1 cellular context compared by ENCODE assay signal in genomic region chr5:78630047-78630446, GRCh38.
TF ChIP-seq lines count a peak whose summit lies in the region.

No MANE protein-coding gene starts in this region.

TF ChIP-seq in HepG2, 621 proteins besides CTCF, POLR2A, EP300 and RAD21 (continued from another document):
- TF ChIP-seq MYPOP (CRISPR knock-in tag; IDR thresholded peaks at IDR 0.05) (no peak), MATR3 (CRISPR knock-in tag; IDR thresholded peaks at IDR 0.05) (no peak), ZBTB10 (CRISPR knock-in tag; IDR thresholded peaks at IDR 0.05; ENCODE audit: borderline replicate concordance) (no peak), ZBTB34 (CRISPR knock-in tag; IDR thresholded peaks at IDR 0.05) (no peak), HHEX (CRISPR knock-in tag; IDR thresholded peaks at IDR 0.05) (no peak), THYN1 (CRISPR knock-in tag; IDR thresholded peaks at IDR 0.05; ENCODE audit: borderline replicate concordance, low read depth) (no peak), SMYD3 (CRISPR knock-in tag; IDR thresholded peaks at IDR 0.05) (no peak)
